Comparison of ENCODE assay signal across 13 cellular contexts in genomic region chr3:11159421-11159904, GRCh38. TPM values are rescaled to one million over a fixed set of nuclear protein-coding genes. Genes with fewer than 3 reads are reported as not detected.
DNase-seq lines count a peak whose midpoint lies in the region; ATAC-seq and TF ChIP-seq lines count a peak whose summit lies in the region.
"Had no signal": no experiment of that assay in that cellular context is flagged by ENCODE, and none has a peak within 500 bp of the region (broad histone marks: within the 10 kb centered on the region; RNA-seq: fewer than 3 reads in every experiment).

No MANE protein-coding gene starts in this region.

- ATAC-seq in GM18520 (IDR thresholded peaks at IDR 0.05; ENCODE audit: unreplicated experiment) (no peak), GM21528 (IDR thresholded peaks at IDR 0.05; ENCODE audit: low FRiP score, unreplicated experiment) (no peak)
- ATAC-seq: natural killer cell had no signal

- peaks cover 67% of the 10 kb centered on the region for H3K4me1 Mint-ChIP-seq in HFFc6 (ENCODE audit: low read depth)
- H3K4me1 Mint-ChIP-seq: natural killer cell had no signal

- no peaks in the 10 kb centered on the region; the same call in 1 of the 2 replicates for H3K27me3 Mint-ChIP-seq in HFFc6 (ENCODE audit: insufficient read depth)

- H3K9me3 ChIP-seq in tibial nerve = no peaks in the 10 kb centered on the region
- H3K9me3 ChIP-seq: adrenal gland, heart right ventricle had no signal

- no peaks in the 10 kb centered on the region for H3K36me3 ChIP-seq in tibial nerve
- H3K36me3 ChIP-seq: adrenal gland, heart right ventricle had no signal

- peak overlapping the region; percentile 89 for H3K27ac Mint-ChIP-seq in HFFc6
- H3K27ac Mint-ChIP-seq: activated CD4-positive, alpha-beta T cell treated with anti-CD3 and anti-CD28 coated beads, Interleukin-2, amount 10 ng/mL, durations not matched to agents 24 days and 14 days; natural killer cell had no signal

- TF ChIP-seq CTCF in HFFc6 (IDR thresholded peaks at IDR 0.05) (peak; percentile 46), astrocyte of the spinal cord (IDR thresholded peaks at IDR 0.05; ENCODE audit: low read depth, low read length) (no peak), tibial nerve (IDR thresholded peaks at IDR 0.05) (peak in 1 of 5 experiments; percentile 23)

- H3K4me3 ChIP-seq in astrocyte of the spinal cord (ENCODE audit: low read depth, low read length) (no peak overlapping the region), tibial nerve (no peak overlapping the region)
- H3K4me3 ChIP-seq: adrenal gland, heart right ventricle, PC-9 had no signal

- peak; percentile 84 for DNase-seq in HFFc6
- DNase-seq in astrocyte of the spinal cord (ENCODE audit: low read depth, low spot score) = peak; percentile 78
- DNase-seq in hepatic stellate cell (ENCODE audit: low spot score) = peak; percentile 63
- DNase-seq in tibial nerve (ENCODE audit: low spot score in 2 of 2) = peak; percentile 53 to 82
- no peak for DNase-seq in dermis blood vessel endothelial cell
- DNase-seq: activated CD4-positive, alpha-beta T cell treated with anti-CD3 and anti-CD28 coated beads, Interleukin-2, amount 10 ng/mL, durations not matched to agents 24 days and 14 days; heart right ventricle; natural killer cell; NCI-H1417; PC-9 had no signal

- TF ChIP-seq POLR2A in tibial nerve (IDR thresholded peaks at IDR 0.05) = no peak

- peaks cover 0 to 15% of the 10 kb centered on the region in 2 donors for H3K27me3 ChIP-seq in tibial nerve

- H3K36me3 Mint-ChIP-seq in HFFc6 (ENCODE audit: low read depth) = peaks cover 8% of the 10 kb centered on the region; the same call in 1 of the 2 replicates
- H3K36me3 Mint-ChIP-seq: natural killer cell had no signal

- H3K27ac ChIP-seq in tibial nerve = peak overlapping the region in 2 of 4 donors; percentile 74 to 75
- H3K27ac ChIP-seq: PC-9 had no signal

- 9 to 16% methylated on average over 5 of the region's 5 CpGs for WGBS in tibial nerve, 2 donors

- peak in 1 of 2 donors; percentile 80 for TF ChIP-seq EP300 in tibial nerve (IDR thresholded peaks at IDR 0.05)

- in situ Hi-C loops in astrocyte of the spinal cord (cut with HindIII; ENCODE audit: low sequenced_read_pairs) = no loop called here

- peak overlapping the region; percentile 78 for H3K4me3 Mint-ChIP-seq in HFFc6
- H3K4me3 Mint-ChIP-seq: activated CD4-positive, alpha-beta T cell treated with anti-CD3 and anti-CD28 coated beads, Interleukin-2, amount 10 ng/mL, durations not matched to agents 24 days and 14 days; natural killer cell had no signal

- no peaks in the 10 kb centered on the region for H3K9me3 Mint-ChIP-seq in HFFc6
- H3K9me3 Mint-ChIP-seq: activated CD4-positive, alpha-beta T cell treated with anti-CD3 and anti-CD28 coated beads, Interleukin-2, amount 10 ng/mL, durations not matched to agents 24 days and 14 days; natural killer cell had no signal

- H3K4me1 ChIP-seq in tibial nerve = peaks cover 0 to 73% (median 0%) of the 10 kb centered on the region in 4 donors

RNA-seq across cellular contexts. Expression of gene HRH1, which starts 5.2 kb away (rescaled TPM):
- total RNA-seq in HFFc6 (2021; fragmentation: NEBNext Ultra II Directional; extraction: Animal tissue kit (Norgen Biotek cat#: 25700)) = 1 to 10 TPM; 4.9 to 8.4 (median 6.4) TPM
- total RNA-seq in tibial nerve (10 to 100 TPM; 13.8 to 20.3 (median 15.9) TPM), dermis blood vessel endothelial cell (6.1 TPM in 2 replicates)
- total RNA-seq: natural killer cell had no signal
